In the genomic region with DNA sequence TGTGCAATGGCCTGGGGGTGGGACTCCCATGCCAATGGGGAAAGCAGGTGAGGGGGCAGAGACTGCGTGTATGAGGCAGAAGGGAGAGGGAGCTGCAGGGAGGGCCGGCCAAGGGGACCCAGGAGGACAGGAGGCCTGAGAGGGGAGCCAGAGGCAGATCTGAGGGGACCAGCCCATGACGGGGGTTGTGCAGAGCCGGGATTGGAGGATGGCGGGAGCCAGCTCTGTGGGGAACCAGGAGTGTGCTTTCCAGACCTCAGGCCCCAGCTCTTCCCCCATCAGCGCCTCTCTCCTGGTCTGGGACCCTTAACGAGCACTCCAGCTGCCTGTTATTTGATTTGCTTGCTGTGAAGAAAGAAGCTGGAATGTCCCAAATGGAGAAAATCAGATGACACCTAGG, we compare ENCODE assay signal across 1 cellular context.
TF ChIP-seq lines count a peak whose summit lies in the region.

No MANE protein-coding gene starts in this region.

TF ChIP-seq in H1, 55 proteins besides CTCF, POLR2A, EP300 and RAD21:
- TF ChIP-seq SAP30 (IDR thresholded peaks at IDR 0.05; ENCODE audit: insufficient read depth, insufficient replicate concordance, low read length) = no peak
- TF ChIP-seq CBX5 (IDR thresholded peaks at IDR 0.05; ENCODE audit: low read depth, low read length) = no peak
- TF ChIP-seq, protein P1, sequence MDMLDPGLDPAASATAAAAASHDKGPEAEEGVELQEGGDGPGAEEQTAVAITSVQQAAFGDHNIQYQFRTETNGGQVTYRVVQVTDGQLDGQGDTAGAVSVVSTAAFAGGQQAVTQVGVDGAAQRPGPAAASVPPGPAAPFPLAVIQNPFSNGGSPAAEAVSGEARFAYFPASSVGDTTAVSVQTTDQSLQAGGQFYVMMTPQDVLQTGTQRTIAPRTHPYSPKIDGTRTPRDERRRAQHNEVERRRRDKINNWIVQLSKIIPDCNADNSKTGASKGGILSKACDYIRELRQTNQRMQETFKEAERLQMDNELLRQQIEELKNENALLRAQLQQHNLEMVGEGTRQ (IDR thresholded peaks at IDR 0.05; ENCODE audit: low read length) = no peak
- TF ChIP-seq, protein P2, sequence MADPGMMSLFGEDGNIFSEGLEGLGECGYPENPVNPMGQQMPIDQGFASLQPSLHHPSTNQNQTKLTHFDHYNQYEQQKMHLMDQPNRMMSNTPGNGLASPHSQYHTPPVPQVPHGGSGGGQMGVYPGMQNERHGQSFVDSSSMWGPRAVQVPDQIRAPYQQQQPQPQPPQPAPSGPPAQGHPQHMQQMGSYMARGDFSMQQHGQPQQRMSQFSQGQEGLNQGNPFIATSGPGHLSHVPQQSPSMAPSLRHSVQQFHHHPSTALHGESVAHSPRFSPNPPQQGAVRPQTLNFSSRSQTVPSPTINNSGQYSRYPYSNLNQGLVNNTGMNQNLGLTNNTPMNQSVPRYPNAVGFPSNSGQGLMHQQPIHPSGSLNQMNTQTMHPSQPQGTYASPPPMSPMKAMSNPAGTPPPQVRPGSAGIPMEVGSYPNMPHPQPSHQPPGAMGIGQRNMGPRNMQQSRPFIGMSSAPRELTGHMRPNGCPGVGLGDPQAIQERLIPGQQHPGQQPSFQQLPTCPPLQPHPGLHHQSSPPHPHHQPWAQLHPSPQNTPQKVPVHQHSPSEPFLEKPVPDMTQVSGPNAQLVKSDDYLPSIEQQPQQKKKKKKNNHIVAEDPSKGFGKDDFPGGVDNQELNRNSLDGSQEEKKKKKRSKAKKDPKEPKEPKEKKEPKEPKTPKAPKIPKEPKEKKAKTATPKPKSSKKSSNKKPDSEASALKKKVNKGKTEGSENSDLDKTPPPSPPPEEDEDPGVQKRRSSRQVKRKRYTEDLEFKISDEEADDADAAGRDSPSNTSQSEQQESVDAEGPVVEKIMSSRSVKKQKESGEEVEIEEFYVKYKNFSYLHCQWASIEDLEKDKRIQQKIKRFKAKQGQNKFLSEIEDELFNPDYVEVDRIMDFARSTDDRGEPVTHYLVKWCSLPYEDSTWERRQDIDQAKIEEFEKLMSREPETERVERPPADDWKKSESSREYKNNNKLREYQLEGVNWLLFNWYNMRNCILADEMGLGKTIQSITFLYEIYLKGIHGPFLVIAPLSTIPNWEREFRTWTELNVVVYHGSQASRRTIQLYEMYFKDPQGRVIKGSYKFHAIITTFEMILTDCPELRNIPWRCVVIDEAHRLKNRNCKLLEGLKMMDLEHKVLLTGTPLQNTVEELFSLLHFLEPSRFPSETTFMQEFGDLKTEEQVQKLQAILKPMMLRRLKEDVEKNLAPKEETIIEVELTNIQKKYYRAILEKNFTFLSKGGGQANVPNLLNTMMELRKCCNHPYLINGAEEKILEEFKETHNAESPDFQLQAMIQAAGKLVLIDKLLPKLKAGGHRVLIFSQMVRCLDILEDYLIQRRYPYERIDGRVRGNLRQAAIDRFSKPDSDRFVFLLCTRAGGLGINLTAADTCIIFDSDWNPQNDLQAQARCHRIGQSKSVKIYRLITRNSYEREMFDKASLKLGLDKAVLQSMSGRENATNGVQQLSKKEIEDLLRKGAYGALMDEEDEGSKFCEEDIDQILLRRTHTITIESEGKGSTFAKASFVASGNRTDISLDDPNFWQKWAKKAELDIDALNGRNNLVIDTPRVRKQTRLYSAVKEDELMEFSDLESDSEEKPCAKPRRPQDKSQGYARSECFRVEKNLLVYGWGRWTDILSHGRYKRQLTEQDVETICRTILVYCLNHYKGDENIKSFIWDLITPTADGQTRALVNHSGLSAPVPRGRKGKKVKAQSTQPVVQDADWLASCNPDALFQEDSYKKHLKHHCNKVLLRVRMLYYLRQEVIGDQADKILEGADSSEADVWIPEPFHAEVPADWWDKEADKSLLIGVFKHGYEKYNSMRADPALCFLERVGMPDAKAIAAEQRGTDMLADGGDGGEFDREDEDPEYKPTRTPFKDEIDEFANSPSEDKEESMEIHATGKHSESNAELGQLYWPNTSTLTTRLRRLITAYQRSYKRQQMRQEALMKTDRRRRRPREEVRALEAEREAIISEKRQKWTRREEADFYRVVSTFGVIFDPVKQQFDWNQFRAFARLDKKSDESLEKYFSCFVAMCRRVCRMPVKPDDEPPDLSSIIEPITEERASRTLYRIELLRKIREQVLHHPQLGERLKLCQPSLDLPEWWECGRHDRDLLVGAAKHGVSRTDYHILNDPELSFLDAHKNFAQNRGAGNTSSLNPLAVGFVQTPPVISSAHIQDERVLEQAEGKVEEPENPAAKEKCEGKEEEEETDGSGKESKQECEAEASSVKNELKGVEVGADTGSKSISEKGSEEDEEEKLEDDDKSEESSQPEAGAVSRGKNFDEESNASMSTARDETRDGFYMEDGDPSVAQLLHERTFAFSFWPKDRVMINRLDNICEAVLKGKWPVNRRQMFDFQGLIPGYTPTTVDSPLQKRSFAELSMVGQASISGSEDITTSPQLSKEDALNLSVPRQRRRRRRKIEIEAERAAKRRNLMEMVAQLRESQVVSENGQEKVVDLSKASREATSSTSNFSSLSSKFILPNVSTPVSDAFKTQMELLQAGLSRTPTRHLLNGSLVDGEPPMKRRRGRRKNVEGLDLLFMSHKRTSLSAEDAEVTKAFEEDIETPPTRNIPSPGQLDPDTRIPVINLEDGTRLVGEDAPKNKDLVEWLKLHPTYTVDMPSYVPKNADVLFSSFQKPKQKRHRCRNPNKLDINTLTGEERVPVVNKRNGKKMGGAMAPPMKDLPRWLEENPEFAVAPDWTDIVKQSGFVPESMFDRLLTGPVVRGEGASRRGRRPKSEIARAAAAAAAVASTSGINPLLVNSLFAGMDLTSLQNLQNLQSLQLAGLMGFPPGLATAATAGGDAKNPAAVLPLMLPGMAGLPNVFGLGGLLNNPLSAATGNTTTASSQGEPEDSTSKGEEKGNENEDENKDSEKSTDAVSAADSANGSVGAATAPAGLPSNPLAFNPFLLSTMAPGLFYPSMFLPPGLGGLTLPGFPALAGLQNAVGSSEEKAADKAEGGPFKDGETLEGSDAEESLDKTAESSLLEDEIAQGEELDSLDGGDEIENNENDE (IDR thresholded peaks at IDR 0.05; ENCODE audit: insufficient replicate concordance, low read length) = no peak
